In genomic region chr3:119145128-119145499, GRCh38 we compare ENCODE assay signal across 13 cellular contexts. TPM values are rescaled to one million over a fixed set of nuclear protein-coding genes. Genes with fewer than 3 reads are reported as not detected.
DNase-seq lines count a peak whose midpoint lies in the region; ATAC-seq lines count a peak whose summit lies in the region.
"Had no signal": no experiment of that assay in that cellular context is flagged by ENCODE, and none has a peak within 500 bp of the region (broad histone marks: within the 10 kb centered on the region; RNA-seq: fewer than 3 reads in every experiment).

No MANE protein-coding gene starts in this region.

- H3K4me1 Mint-ChIP-seq in activated T-helper 17 cell treated with anti-CD3 and anti-CD28 coated beads, Interleukin-2, amount 50 U/mL, for 72 hours, result no peaks in the 10 kb centered on the region
- peaks cover 7% of the 10 kb centered on the region for H3K4me1 Mint-ChIP-seq in activated CD8-positive, alpha-beta memory T cell treated with anti-CD3 and anti-CD28 coated beads, Interleukin-2, amount 10 ng/mL, durations not matched to agents 7 days and 5 days
- H3K4me1 Mint-ChIP-seq: naive thymus-derived CD8-positive, alpha-beta T cell had no signal

- H3K36me3 Mint-ChIP-seq in activated T-helper 17 cell treated with anti-CD3 and anti-CD28 coated beads, Interleukin-2, amount 50 U/mL, for 72 hours (ENCODE audit: low read depth), result no peaks in the 10 kb centered on the region
- no peaks in the 10 kb centered on the region for H3K36me3 Mint-ChIP-seq in activated CD8-positive, alpha-beta memory T cell treated with anti-CD3 and anti-CD28 coated beads, Interleukin-2, amount 10 ng/mL, durations not matched to agents 7 days and 5 days
- H3K36me3 Mint-ChIP-seq: naive thymus-derived CD8-positive, alpha-beta T cell; stimulated activated effector memory CD8-positive, alpha-beta T cell treated with anti-CD3 and anti-CD28 coated beads, Interleukin-12 subunit alpha, Interleukin-12 subunit beta, amount 100 ng/mL, for 72 hours had no signal

- CTCF ChIA-PET in activated CD8-positive, alpha-beta memory T cell treated with anti-CD3 and anti-CD28 coated beads, Interleukin-2, amount 10 ng/mL, durations not matched to agents 7 days and 5 days (lab: Charles Lee), result interaction anchor here (1.2 to 6.0 kb wide), 2 partner anchors 96 to 536 kb away, joined by 3 to 36 read pairs; partner anchors contain the start of gene B4GALT4

- H3K9me3 Mint-ChIP-seq in activated T-helper 17 cell treated with anti-CD3 and anti-CD28 coated beads, Interleukin-2, amount 50 U/mL, for 72 hours, result no peaks in the 10 kb centered on the region
- H3K9me3 Mint-ChIP-seq in activated CD8-positive, alpha-beta memory T cell treated with anti-CD3 and anti-CD28 coated beads, Interleukin-2, amount 10 ng/mL, durations not matched to agents 7 days and 5 days (ENCODE audit: low read depth), result no peaks in the 10 kb centered on the region
- H3K9me3 Mint-ChIP-seq: activated naive CD8-positive, alpha-beta T cell treated with anti-CD3 and anti-CD28 coated beads, Interleukin-2, amount 50 U/mL, for 24 hours; naive thymus-derived CD8-positive, alpha-beta T cell; stimulated activated effector memory CD8-positive, alpha-beta T cell treated with anti-CD3 and anti-CD28 coated beads, Interleukin-12 subunit alpha, Interleukin-12 subunit beta, amount 100 ng/mL, for 72 hours had no signal

- H3K27ac Mint-ChIP-seq in activated T-helper 17 cell treated with anti-CD3 and anti-CD28 coated beads, Interleukin-2, amount 50 U/mL, for 72 hours, result no peak overlapping the region
- no peak overlapping the region for H3K27ac Mint-ChIP-seq in activated CD8-positive, alpha-beta memory T cell treated with anti-CD3 and anti-CD28 coated beads, Interleukin-2, amount 10 ng/mL, durations not matched to agents 7 days and 5 days
- H3K27ac Mint-ChIP-seq: activated naive CD8-positive, alpha-beta T cell treated with anti-CD3 and anti-CD28 coated beads, Interleukin-2, amount 50 U/mL, for 24 hours; stimulated activated effector memory CD8-positive, alpha-beta T cell treated with anti-CD3 and anti-CD28 coated beads, Interleukin-12 subunit alpha, Interleukin-12 subunit beta, amount 100 ng/mL, for 72 hours had no signal

- H3K4me3 Mint-ChIP-seq in activated T-helper 17 cell treated with anti-CD3 and anti-CD28 coated beads, Interleukin-2, amount 50 U/mL, for 72 hours, result no peak overlapping the region
- H3K4me3 Mint-ChIP-seq in activated CD8-positive, alpha-beta memory T cell treated with anti-CD3 and anti-CD28 coated beads, Interleukin-2, amount 10 ng/mL, durations not matched to agents 7 days and 5 days, result no peak overlapping the region
- H3K4me3 Mint-ChIP-seq: activated naive CD8-positive, alpha-beta T cell treated with anti-CD3 and anti-CD28 coated beads, Interleukin-2, amount 50 U/mL, for 24 hours; naive thymus-derived CD8-positive, alpha-beta T cell; stimulated activated effector memory CD8-positive, alpha-beta T cell treated with anti-CD3 and anti-CD28 coated beads, Interleukin-12 subunit alpha, Interleukin-12 subunit beta, amount 100 ng/mL, for 72 hours had no signal

- ATAC-seq in GM18511 (IDR thresholded peaks at IDR 0.05; ENCODE audit: unreplicated experiment) (peak; percentile 41), GM19463 (IDR thresholded peaks at IDR 0.05; ENCODE audit: unreplicated experiment) (peak; percentile 28), HG02852 (IDR thresholded peaks at IDR 0.05; ENCODE audit: unreplicated experiment) (peak; percentile 45), GM18861 (IDR thresholded peaks at IDR 0.05; ENCODE audit: unreplicated experiment) (no peak), HG02610 (IDR thresholded peaks at IDR 0.05; ENCODE audit: unreplicated experiment) (no peak)
- peak; percentile 10 for ATAC-seq in activated T-helper 17 cell treated with anti-CD3 and anti-CD28 coated beads, Interleukin-2, amount 50 U/mL, for 72 hours (replicated peaks)
- ATAC-seq in activated CD8-positive, alpha-beta memory T cell treated with anti-CD3 and anti-CD28 coated beads, Interleukin-2, amount 10 ng/mL, durations not matched to agents 7 days and 5 days, result no peak

- DNase-seq in activated CD8-positive, alpha-beta memory T cell treated with anti-CD3 and anti-CD28 coated beads, Interleukin-2, amount 10 ng/mL, durations not matched to agents 7 days and 5 days, result no peak
- no peak for DNase-seq in central memory CD4-positive, alpha-beta T cell
- DNase-seq: stimulated activated CD4-positive, alpha-beta T cell treated with anti-CD3 and anti-CD28 coated beads, Interleukin-4, amount 100 ng/mL, for 1 hour had no signal

- H3K27me3 Mint-ChIP-seq in activated T-helper 17 cell treated with anti-CD3 and anti-CD28 coated beads, Interleukin-2, amount 50 U/mL, for 72 hours, result no peaks in the 10 kb centered on the region
- no peaks in the 10 kb centered on the region for H3K27me3 Mint-ChIP-seq in activated CD8-positive, alpha-beta memory T cell treated with anti-CD3 and anti-CD28 coated beads, Interleukin-2, amount 10 ng/mL, durations not matched to agents 7 days and 5 days
- H3K27me3 Mint-ChIP-seq: activated naive CD8-positive, alpha-beta T cell treated with anti-CD3 and anti-CD28 coated beads, Interleukin-2, amount 50 U/mL, for 24 hours; naive thymus-derived CD8-positive, alpha-beta T cell had no signal

RNA-seq across cellular contexts. Expression of gene TEX55, which starts 0.9 kb away (rescaled TPM):
- not detected for total RNA-seq in activated T-helper 17 cell treated with anti-CD3 and anti-CD28 coated beads, Interleukin-2, amount 50 U/mL, for 72 hours
- total RNA-seq in activated CD8-positive, alpha-beta memory T cell treated with anti-CD3 and anti-CD28 coated beads, Interleukin-2, amount 10 ng/mL, durations not matched to agents 7 days and 5 days, result not detected
- total RNA-seq: left ventricle myocardium inferior; naive thymus-derived CD8-positive, alpha-beta T cell had no signal

RNA-seq across cellular contexts. Expression of gene UPK1B, which starts 28.3 kb away (rescaled TPM):
- 1 to 10 TPM in 1 of 2 donors, under 1 TPM in 1; 0.56 to 1.2 TPM for total RNA-seq in activated T-helper 17 cell treated with anti-CD3 and anti-CD28 coated beads, Interleukin-2, amount 50 U/mL, for 72 hours
- not detected for total RNA-seq in activated CD8-positive, alpha-beta memory T cell treated with anti-CD3 and anti-CD28 coated beads, Interleukin-2, amount 10 ng/mL, durations not matched to agents 7 days and 5 days
- total RNA-seq: left ventricle myocardium inferior; naive thymus-derived CD8-positive, alpha-beta T cell had no signal

Comparison
In these comparisons a context has a peak if more than half of its experiments do, and no peak if none do; other contexts are left out.
1. ATAC-seq: peak in GM18511 (single experiment), GM19463 (single experiment), HG02852 (single experiment) and activated T-helper 17 cell treated with anti-CD3 and anti-CD28 coated beads, Interleukin-2, amount 50 U/mL, for 72 hours (single experiment); none in activated CD8-positive, alpha-beta memory T cell treated with anti-CD3 and anti-CD28 coated beads, Interleukin-2, amount 10 ng/mL, durations not matched to agents 7 days and 5 days (single experiment), GM18861 (single experiment) and HG02610 (single experiment).